9 cellular contexts compared by ENCODE assay signal in genomic region chr13:21436582-21436981, GRCh38. TPM values are rescaled to one million over a fixed set of nuclear protein-coding genes. Genes with fewer than 3 reads are reported as not detected.
DNase-seq lines count a peak whose midpoint lies in the region; ATAC-seq and TF ChIP-seq lines count a peak whose summit lies in the region.
"Had no signal": no experiment of that assay in that cellular context is flagged by ENCODE, and none has a peak within 500 bp of the region (broad histone marks: within the 10 kb centered on the region; RNA-seq: fewer than 3 reads in every experiment).

No MANE protein-coding gene starts in this region.

- peak overlapping the region; percentile 26 for H3K27ac ChIP-seq in CD4-positive, CD25-positive, alpha-beta regulatory T cell (ENCODE audit: insufficient read depth, low read length, poor library complexity, severe bottlenecking)
- H3K27ac ChIP-seq in angular gyrus (ENCODE audit: low read depth, low read length): peak overlapping the region; percentile 92
- H3K27ac ChIP-seq: VCaP had no signal

- H3K4me3 Mint-ChIP-seq in CD4-positive, CD25-positive, alpha-beta regulatory T cell: peak overlapping the region in 2 of 4 donors; percentile 6 to 34
- H3K4me3 Mint-ChIP-seq in natural killer cell treated with Interleukin-12 subunit alpha and Interleukin-12 subunit beta and Interleukin-15 and Interleukin-18, amount 100 ng/mL, for 72 hours: peak overlapping the region; percentile 42

- H3K9me3 ChIP-seq in CD4-positive, CD25-positive, alpha-beta regulatory T cell (ENCODE audit: control insufficient read depth in 2 of 2, low read length in 2 of 2): no peaks in the 10 kb centered on the region

- H3K4me3 ChIP-seq in CD4-positive, CD25-positive, alpha-beta regulatory T cell (ENCODE audit: low read depth, low read length): peak overlapping the region; percentile 5

- no peak for ATAC-seq in CD4-positive, CD25-positive, alpha-beta regulatory T cell (ENCODE audit: low read depth in 2 of 2)
- ATAC-seq in GM21381 (IDR thresholded peaks at IDR 0.05; ENCODE audit: unreplicated experiment) (peak; percentile 29), omental fat pad (ENCODE audit: low FRiP score) (no peak), GM19395 (IDR thresholded peaks at IDR 0.05; ENCODE audit: unreplicated experiment) (no peak)
- ATAC-seq in natural killer cell treated with Interleukin-12 subunit alpha and Interleukin-12 subunit beta and Interleukin-15 and Interleukin-18, amount 100 ng/mL, for 72 hours: no peak

- H3K27me3 Mint-ChIP-seq in CD4-positive, CD25-positive, alpha-beta regulatory T cell: no peaks in the 10 kb centered on the region
- no peaks in the 10 kb centered on the region for H3K27me3 Mint-ChIP-seq in natural killer cell treated with Interleukin-12 subunit alpha and Interleukin-12 subunit beta and Interleukin-15 and Interleukin-18, amount 100 ng/mL, for 72 hours

- peaks cover 8% of the 10 kb centered on the region for H3K36me3 Mint-ChIP-seq in CD4-positive, CD25-positive, alpha-beta regulatory T cell
- no peaks in the 10 kb centered on the region for H3K36me3 Mint-ChIP-seq in natural killer cell treated with Interleukin-12 subunit alpha and Interleukin-12 subunit beta and Interleukin-15 and Interleukin-18, amount 100 ng/mL, for 72 hours

- peaks cover 36 to 56% (median 44%) of the 10 kb centered on the region in 4 donors for H3K4me1 Mint-ChIP-seq in CD4-positive, CD25-positive, alpha-beta regulatory T cell
- H3K4me1 Mint-ChIP-seq in natural killer cell treated with Interleukin-12 subunit alpha and Interleukin-12 subunit beta and Interleukin-15 and Interleukin-18, amount 100 ng/mL, for 72 hours (ENCODE audit: low read depth in 2 of 2): peaks cover 36 to 46% of the 10 kb centered on the region in 2 donors

- H3K27me3 ChIP-seq in CD4-positive, CD25-positive, alpha-beta regulatory T cell (ENCODE audit: control insufficient read depth, insufficient read depth, low read length): no peaks in the 10 kb centered on the region

- TF ChIP-seq CTCF in omental fat pad (IDR thresholded peaks at IDR 0.05): no peak

- peaks cover 3 to 8% (median 5%) of the 10 kb centered on the region in 7 donors for H3K9me3 Mint-ChIP-seq in CD4-positive, CD25-positive, alpha-beta regulatory T cell
- peaks cover 3% of the 10 kb centered on the region for H3K9me3 Mint-ChIP-seq in natural killer cell treated with Interleukin-12 subunit alpha and Interleukin-12 subunit beta and Interleukin-15 and Interleukin-18, amount 100 ng/mL, for 72 hours

- peak overlapping the region in 2 of 3 donors; percentile 0 to 42 for H3K27ac Mint-ChIP-seq in CD4-positive, CD25-positive, alpha-beta regulatory T cell
- H3K27ac Mint-ChIP-seq in natural killer cell treated with Interleukin-12 subunit alpha and Interleukin-12 subunit beta and Interleukin-15 and Interleukin-18, amount 100 ng/mL, for 72 hours: peak overlapping the region; percentile 53 to 79

- H3K4me1 ChIP-seq in CD4-positive, CD25-positive, alpha-beta regulatory T cell (ENCODE audit: control insufficient read depth, insufficient read depth, low read length, poor library complexity, severe bottlenecking): peaks cover 10% of the 10 kb centered on the region

- DNase-seq in CD4-positive, CD25-positive, alpha-beta regulatory T cell: peak in 1 of 3 donors; percentile 20
- no peak for DNase-seq in natural killer cell treated with Interleukin-12 subunit alpha and Interleukin-12 subunit beta and Interleukin-15 and Interleukin-18, amount 100 ng/mL, for 72 hours (ENCODE audit: low spot score)
- DNase-seq in C1 segment of cervical spinal cord (lab: John Stamatoyannopoulos, UW): no peak
- no peak for DNase-seq in omental fat pad (ENCODE audit: low spot score)
- DNase-seq in NCI-H2196 treated with DMSO at 0.1 percent for 48 hours (lab: John Stamatoyannopoulos, UW; ENCODE audit: unreplicated experiment): no peak

- H3K36me3 ChIP-seq in CD4-positive, CD25-positive, alpha-beta regulatory T cell (ENCODE audit: control insufficient read depth, insufficient read depth, low read length): peaks cover 3% of the 10 kb centered on the region

RNA-seq across cellular contexts. Expression of gene ZDHHC20, which starts 22.5 kb away (rescaled TPM):
- 84.4 TPM for total RNA-seq in CD4-positive, CD25-positive, alpha-beta regulatory T cell
- 10 to 100 TPM; 36.9 to 43.1 (median 39.4) TPM for polyA plus RNA-seq in CD4-positive, CD25-positive, alpha-beta regulatory T cell
- 10 to 100 TPM; 46.0 to 54.9 TPM for total RNA-seq in natural killer cell treated with Interleukin-12 subunit alpha and Interleukin-12 subunit beta and Interleukin-15 and Interleukin-18, amount 100 ng/mL, for 72 hours
- total RNA-seq in omental fat pad: 10 to 100 TPM; 36.2 to 77.7 (median 41.4) TPM
